Comparison of ENCODE assay signal across 7 cellular contexts in genomic region chr12:47964102-47964723, GRCh38. TPM values are rescaled to one million over a fixed set of nuclear protein-coding genes. Genes with fewer than 3 reads are reported as not detected.
DNase-seq lines count a peak whose midpoint lies in the region; ATAC-seq, FAIRE-seq and TF ChIP-seq lines count a peak whose summit lies in the region.

No MANE protein-coding gene starts in this region.

- H3K36me3 Mint-ChIP-seq in astrocyte (ENCODE audit: low read depth, unreplicated experiment), result peaks cover 9% of the 10 kb centered on the region

- intact Hi-C loops in left colon (cut with DNase I, micrococcal nuclease), result no loop called here
- intact Hi-C loops in stomach (cut with DNase I; ENCODE audit: low total_unique reads), result no loop called here

- H3K4me1 ChIP-seq in astrocyte (ENCODE audit: insufficient read depth, low read length), result peaks cover 4% of the 10 kb centered on the region
- peaks cover 4 to 35% (median 25%) of the 10 kb centered on the region in 4 donors for H3K4me1 ChIP-seq in stomach

- WGBS in stomach, 5 donors, result 16 to 18% (median 17%) methylated on average over 18 of the region's 18 CpGs

- peaks cover 22% of the 10 kb centered on the region for H3K27me3 Mint-ChIP-seq in astrocyte (ENCODE audit: low read depth, unreplicated experiment)

- peak; percentile 14 for TF ChIP-seq CTCF in GM12873 (IDR thresholded peaks at IDR 0.05; ENCODE audit: insufficient read depth, low read depth, low read length, missing control alignments)
- TF ChIP-seq CTCF in astrocyte (IDR thresholded peaks at IDR 0.05; ENCODE audit: insufficient read depth, low read depth, low read length), result no peak
- no peak for TF ChIP-seq CTCF in stomach (IDR thresholded peaks at IDR 0.05)

- H3K9ac ChIP-seq in astrocyte (ENCODE audit: low read length), result peak overlapping the region; percentile 80

- no peak for TF ChIP-seq EP300 in stomach (IDR thresholded peaks at IDR 0.05)

- no peak for TF ChIP-seq POLR2A in stomach (IDR thresholded peaks at IDR 0.05)

- peak overlapping the region; percentile 93 for H3K4me3 Mint-ChIP-seq in astrocyte (ENCODE audit: unreplicated experiment)

- DNase-seq in NAMALWA (ENCODE audit: low spot score) (peak; percentile 41), astrocyte (ENCODE audit: low read depth) (no peak), left colon (peak in 1 of 2 donors; percentile 61), stomach (peak; percentile 39), amniotic stem cell (lab: John Stamatoyannopoulos, UW) (no peak)

- no peaks in the 10 kb centered on the region for H3K4me1 Mint-ChIP-seq in astrocyte (ENCODE audit: low read depth, unreplicated experiment)

- H3K36me3 ChIP-seq in astrocyte (ENCODE audit: insufficient read depth, low read length), result peaks cover 5% of the 10 kb centered on the region
- peaks cover 3 to 26% (median 20%) of the 10 kb centered on the region in 4 donors for H3K36me3 ChIP-seq in stomach

- peak overlapping the region; percentile 97 for H3K4me2 ChIP-seq in astrocyte (ENCODE audit: low read length)

- peak overlapping the region; percentile 99 for H2AFZ ChIP-seq in astrocyte (ENCODE audit: low read depth, low read length)

- peaks cover 3% of the 10 kb centered on the region for H3K9me3 Mint-ChIP-seq in astrocyte (ENCODE audit: unreplicated experiment)

- no peak overlapping the region for H3K27ac Mint-ChIP-seq in astrocyte (ENCODE audit: unreplicated experiment)

- peak overlapping the region; percentile 74 for H3K4me3 ChIP-seq in astrocyte (ENCODE audit: insufficient read depth, low read depth, low read length)
- peak overlapping the region; percentile 72 to 91 (median 78) for H3K4me3 ChIP-seq in stomach

- H3K27me3 ChIP-seq in astrocyte (ENCODE audit: insufficient read depth, low read length), result peaks cover 12% of the 10 kb centered on the region
- no peaks in the 10 kb centered on the region for H3K27me3 ChIP-seq in stomach

- H3K9me3 ChIP-seq in astrocyte (ENCODE audit: insufficient read depth, low read depth, low read length) (no peaks in the 10 kb centered on the region), stomach (no peaks in the 10 kb centered on the region)

- no peaks in the 10 kb centered on the region for H4K20me1 ChIP-seq in astrocyte (ENCODE audit: insufficient read depth, low read length)

- ATAC-seq in left colon, result peak; percentile 29
- no peak for ATAC-seq in HG03039 (IDR thresholded peaks at IDR 0.05; ENCODE audit: unreplicated experiment)

- no peak for FAIRE-seq in astrocyte (lab: Jason Lieb, UNC)

- H3K79me2 ChIP-seq in astrocyte (ENCODE audit: insufficient read depth, low read length), result no peaks in the 10 kb centered on the region

- H3K27ac ChIP-seq in astrocyte (ENCODE audit: low read depth, low read length) (no peak overlapping the region), stomach (peak overlapping the region in 4 of 5 donors; percentile 62 to 80 (median 74))

RNA-seq across cellular contexts. Expression of gene TMEM106C, which starts 0.8 kb away (rescaled TPM):
- 19.4 and 30.0 TPM in 2 replicates for total RNA-seq in astrocyte
- 100 to 1,000 TPM; 166 to 180 TPM for total RNA-seq in left colon
- 100 to 1,000 TPM in 1 of 5 donors, 10 to 100 TPM in 4; 29.8 to 254 (median 79.0) TPM for total RNA-seq in stomach
- polyA plus RNA-seq in stomach, result 10 to 100 TPM; 40.7 to 61.6 (median 51.5) TPM

RNA-seq across cellular contexts. Expression of gene COL2A1, which starts 40.1 kb away (rescaled TPM):
- total RNA-seq in astrocyte (11.2 and 20.3 TPM in 2 replicates), left colon (1 to 10 TPM in 1 of 2 donors, under 1 TPM in 1; 0.95 to 1.2 TPM), stomach (10 to 100 TPM in 1 of 5 donors, 1 to 10 TPM in 2, not detected in 2; 2.2 to 14.5 (median 7.6) TPM)
- 10 to 100 TPM in 1 of 3 donors, 1 to 10 TPM in 2; 4.0 to 13.7 (median 6.0) TPM for polyA plus RNA-seq in stomach

RNA-seq across cellular contexts. Expression of gene VDR, which starts 59.4 kb away (rescaled TPM):
- total RNA-seq in astrocyte (6.1 and 6.6 TPM in 2 replicates), left colon (100 to 1,000 TPM; 143 to 154 TPM), stomach (10 to 100 TPM in 2 of 5 donors, 1 to 10 TPM in 3; 2.8 to 22.3 (median 8.8) TPM)
- polyA plus RNA-seq in stomach, result 1 to 10 TPM; 4.0 to 4.9 (median 4.5) TPM

Comparison
In these comparisons a context has a peak if more than half of its experiments do, and no peak if none do; other contexts are left out.
1. DNase-seq: peak in NAMALWA (single experiment) and stomach (single experiment); none in astrocyte (single experiment) and amniotic stem cell (single experiment).
2. RNA of gene VDR, which starts 59.4 kb away (total RNA-seq): 143 to 154 TPM in left colon; 2.8 to 22.3 TPM in stomach and 6.1 to 6.6 TPM in astrocyte; every median in the first group is over 4 times any median in the second.